16 cellular contexts compared by ENCODE assay signal in genomic region chr5:36180556-36181350, GRCh38.
"Had no signal": no experiment of that assay in that cellular context is flagged by ENCODE, and none has a peak within 500 bp of the region (broad histone marks: within the 10 kb centered on the region; RNA-seq: fewer than 3 reads in every experiment).

No MANE protein-coding gene starts in this region.

- DNase-seq: activated CD4-positive, alpha-beta T cell treated with anti-CD3 and anti-CD28 coated beads for 48 hours; activated naive CD4-positive, alpha-beta T cell treated with anti-CD3 and anti-CD28 coated beads, Interleukin-2, amount 50 U/mL, for 16 hours; adrenal gland; body of pancreas; cerebellar nuclear complex; dermis blood vessel endothelial cell; endodermal cell; occipital lobe; psoas muscle; stimulated activated CD4-positive, alpha-beta T cell treated with anti-CD3 and anti-CD28 coated beads, Interleukin-2, amount 100 ng/mL, for 24 hours; stimulated activated naive CD4-positive, alpha-beta T cell treated with Interleukin-2 at 50 U/mL for 16 hours; T-helper 9 cell had no signal

- H3K4me3 Mint-ChIP-seq: activated T-helper 17 cell treated with anti-CD3 and anti-CD28 coated beads, Interleukin-2, amount 50 U/mL, for 72 hours; endodermal cell; nephron had no signal

- H3K4me1 Mint-ChIP-seq: activated T-helper 17 cell treated with anti-CD3 and anti-CD28 coated beads, Interleukin-2, amount 50 U/mL, for 72 hours; endodermal cell; nephron had no signal

- ATAC-seq: activated T-helper 17 cell treated with anti-CD3 and anti-CD28 coated beads, Interleukin-2, amount 50 U/mL, for 72 hours; body of pancreas; psoas muscle; sciatic nerve had no signal

- H3K9me3 Mint-ChIP-seq: activated T-helper 17 cell treated with anti-CD3 and anti-CD28 coated beads, Interleukin-2, amount 50 U/mL, for 72 hours had no signal

- H3K27me3 ChIP-seq: adrenal gland, body of pancreas, suprapubic skin had no signal

- H3K27ac ChIP-seq: adrenal gland, body of pancreas, psoas muscle, suprapubic skin had no signal

- H3K4me1 ChIP-seq: adrenal gland, body of pancreas, psoas muscle, suprapubic skin had no signal

- H3K4me3 ChIP-seq: adrenal gland, body of pancreas, psoas muscle, suprapubic skin had no signal

- H3K27me3 Mint-ChIP-seq: activated T-helper 17 cell treated with anti-CD3 and anti-CD28 coated beads, Interleukin-2, amount 50 U/mL, for 72 hours had no signal

- H3K9me3 ChIP-seq: adrenal gland, body of pancreas, psoas muscle, suprapubic skin had no signal

- H3K27ac Mint-ChIP-seq: endodermal cell, nephron had no signal
